ENCODE assay signal across 1 cellular context in genomic region chr17:27340575-27340974, GRCh38.
TF ChIP-seq lines count a peak whose summit lies in the region.

No MANE protein-coding gene starts in this region.

TF ChIP-seq in H1, 55 proteins besides CTCF, POLR2A, EP300 and RAD21:
- no peak for TF ChIP-seq SP2 (IDR thresholded peaks at IDR 0.05; ENCODE audit: low read length)
- TF ChIP-seq, protein P1, sequence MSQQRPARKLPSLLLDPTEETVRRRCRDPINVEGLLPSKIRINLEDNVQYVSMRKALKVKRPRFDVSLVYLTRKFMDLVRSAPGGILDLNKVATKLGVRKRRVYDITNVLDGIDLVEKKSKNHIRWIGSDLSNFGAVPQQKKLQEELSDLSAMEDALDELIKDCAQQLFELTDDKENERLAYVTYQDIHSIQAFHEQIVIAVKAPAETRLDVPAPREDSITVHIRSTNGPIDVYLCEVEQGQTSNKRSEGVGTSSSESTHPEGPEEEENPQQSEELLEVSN (IDR thresholded peaks at IDR 0.05), result no peak
- TF ChIP-seq BCL11A (IDR thresholded peaks at IDR 0.05; ENCODE audit: low read depth in 2 of 2, low read length in 2 of 2), result no peak
- TF ChIP-seq CREB1 (IDR thresholded peaks at IDR 0.05), result no peak
- TF ChIP-seq JUN (IDR thresholded peaks at IDR 0.05; ENCODE audit: low read depth, low read length), result no peak
- TF ChIP-seq POLR2AphosphoS5 (IDR thresholded peaks at IDR 0.05; ENCODE audit: low read depth, low read length), result no peak
- no peak for TF ChIP-seq RNF2 (IDR thresholded peaks at IDR 0.05; ENCODE audit: borderline replicate concordance, low read depth, low read length, missing control alignments, poor library complexity, severe bottlenecking)
- TF ChIP-seq GTF2F1 (IDR thresholded peaks at IDR 0.05; ENCODE audit: borderline replicate concordance, low read depth, low read length), result no peak
- TF ChIP-seq ZNF274 (IDR thresholded peaks at IDR 0.05; ENCODE audit: borderline replicate concordance, extremely low read depth, low read length), result no peak
- no peak for TF ChIP-seq SAP30 (IDR thresholded peaks at IDR 0.05; ENCODE audit: insufficient read depth, insufficient replicate concordance, low read length)
- no peak for TF ChIP-seq CHD7 (IDR thresholded peaks at IDR 0.05; ENCODE audit: insufficient replicate concordance, low read length)
- TF ChIP-seq HDAC6 (IDR thresholded peaks at IDR 0.05; ENCODE audit: low read depth, low read length), result no peak
- TF ChIP-seq CBX5 (IDR thresholded peaks at IDR 0.05; ENCODE audit: low read depth, low read length), result no peak
- no peak for TF ChIP-seq SUZ12 (IDR thresholded peaks at IDR 0.05; ENCODE audit: low read length)
- TF ChIP-seq TAF7 (optimal IDR thresholded peaks at IDR 0.05; ENCODE audit: borderline replicate concordance, low read depth, low read length), result no peak
